In genomic region chr1:154937051-154937987, GRCh38 we compare ENCODE assay signal across 8 cellular contexts. TPM values are rescaled to one million over a fixed set of nuclear protein-coding genes. Genes with fewer than 3 reads are reported as not detected.
DNase-seq lines count a peak whose midpoint lies in the region; ATAC-seq and TF ChIP-seq lines count a peak whose summit lies in the region.

No MANE protein-coding gene starts in this region.

- peak overlapping the region; percentile 93 for H3K4me3 Mint-ChIP-seq in activated naive CD8-positive, alpha-beta T cell treated with anti-CD3 and anti-CD28 coated beads for 36 hours

- TF ChIP-seq CTCF in GM10266 (IDR thresholded peaks at IDR 0.05; ENCODE audit: control insufficient read depth, insufficient read depth, low read depth, missing control alignments) = no peak
- TF ChIP-seq CTCF in NB4 (IDR thresholded peaks at IDR 0.05; ENCODE audit: low read depth, low read length) = no peak
- TF ChIP-seq CTCF in parathyroid adenoma (IDR thresholded peaks at IDR 0.05) = peak; percentile 13
- peak in 3 of 5 experiments; percentile 16 to 55 (median 46) for TF ChIP-seq CTCF in transverse colon (IDR thresholded peaks at IDR 0.05)

- peak overlapping the region; percentile 78 for H3K4me3 ChIP-seq in NB4 (ENCODE audit: low read depth, low read length)
- H3K4me3 ChIP-seq in parathyroid adenoma (ENCODE audit: low read depth, low read length) = peak overlapping the region; percentile 88
- H3K4me3 ChIP-seq in transverse colon = peak overlapping the region; percentile 14 to 59 (median 50)

- H3K27ac Mint-ChIP-seq in activated naive CD8-positive, alpha-beta T cell treated with anti-CD3 and anti-CD28 coated beads for 36 hours = peak overlapping the region; percentile 96

- ATAC-seq in HG02571 (IDR thresholded peaks at IDR 0.05; ENCODE audit: unreplicated experiment) = peak; percentile 48
- ATAC-seq in Right ventricle myocardium superior (ENCODE audit: poor library complexity) = peak; percentile 92

- H3K4me1 ChIP-seq in parathyroid adenoma = peaks cover 24% of the 10 kb centered on the region
- H3K4me1 ChIP-seq in transverse colon = peaks cover 15 to 41% (median 30%) of the 10 kb centered on the region in 4 donors

- no peaks in the 10 kb centered on the region for H3K36me3 ChIP-seq in parathyroid adenoma (ENCODE audit: control insufficient read depth, insufficient read depth, low read length)
- H3K36me3 ChIP-seq in transverse colon = no peaks in the 10 kb centered on the region

- WGBS in transverse colon (ENCODE audit: low coverage in 1 of 2), 2 donors = 1 to 6% methylated on average over 2 to 36 of the region's 38 CpGs

- no peaks in the 10 kb centered on the region for H3K27me3 Mint-ChIP-seq in activated naive CD8-positive, alpha-beta T cell treated with anti-CD3 and anti-CD28 coated beads for 36 hours

- intact Hi-C loops in Right ventricle myocardium superior (cut with DNase I) = no loop called here
- intact Hi-C loops in transverse colon (cut with DNase I; ENCODE audit: low total_unique reads) = no loop called here

- peak overlapping the region; percentile 99 for H3K27ac ChIP-seq in parathyroid adenoma
- peak overlapping the region; percentile 92 to 97 (median 96) for H3K27ac ChIP-seq in transverse colon

- DNase-seq in GM10266 (ENCODE audit: extremely low spot score) (peak; percentile 83), NB4 (ENCODE audit: low read depth) (peak; percentile 94), SK-N-DZ (ENCODE audit: low spot score) (peak; percentile 95), Right ventricle myocardium superior (peak; percentile 94), transverse colon (peak; percentile 92)
- peak; percentile 89 for DNase-seq in activated naive CD8-positive, alpha-beta T cell treated with anti-CD3 and anti-CD28 coated beads for 36 hours

- in situ Hi-C loops in transverse colon (cut with MboI; ENCODE audit: low pct_ligation_motif_present in 1 of 4, low pct_unique_long_range_greater_than_20kb in 1 of 4, low sequenced_read_pairs in 3 of 4) = no loop called here

- peak; percentile 77 for TF ChIP-seq EP300 in transverse colon (IDR thresholded peaks at IDR 0.05; ENCODE audit: low read depth)

- H3K27me3 ChIP-seq in parathyroid adenoma (ENCODE audit: control insufficient read depth, insufficient read depth, low read length) (no peaks in the 10 kb centered on the region), transverse colon (no peaks in the 10 kb centered on the region)

- no peaks in the 10 kb centered on the region for H3K79me2 ChIP-seq in parathyroid adenoma

- H3K9me3 ChIP-seq in parathyroid adenoma (ENCODE audit: control insufficient read depth, low read length) (no peaks in the 10 kb centered on the region), transverse colon (no peaks in the 10 kb centered on the region)

- TF ChIP-seq POLR2A in NB4 (IDR thresholded peaks at IDR 0.05; ENCODE audit: extremely low read depth, insufficient read length) (peak; percentile 36), transverse colon (IDR thresholded peaks at IDR 0.05) (peak; percentile 32)

- H3K4me1 Mint-ChIP-seq in activated naive CD8-positive, alpha-beta T cell treated with anti-CD3 and anti-CD28 coated beads for 36 hours = peaks cover 55% of the 10 kb centered on the region

- H3K36me3 Mint-ChIP-seq in activated naive CD8-positive, alpha-beta T cell treated with anti-CD3 and anti-CD28 coated beads for 36 hours = peaks cover 7% of the 10 kb centered on the region

- H3K9ac ChIP-seq in parathyroid adenoma = peak overlapping the region; percentile 61

- peak overlapping the region; percentile 80 for H3K4me2 ChIP-seq in parathyroid adenoma (ENCODE audit: low read length)

- H2AFZ ChIP-seq in parathyroid adenoma = peak overlapping the region; percentile 85

- H3K9me3 Mint-ChIP-seq in activated naive CD8-positive, alpha-beta T cell treated with anti-CD3 and anti-CD28 coated beads for 36 hours = no peaks in the 10 kb centered on the region

RNA-seq across cellular contexts. Expression of gene PMVK, which starts 0.8 kb away (rescaled TPM):
- 6.5 and 8.0 TPM in 2 replicates for polyA plus RNA-seq in SK-N-DZ (2014; cell fraction: cytosol; rRNA removed)
- 3.1 and 4.4 TPM in 2 replicates for polyA plus RNA-seq in SK-N-DZ (2014; cell fraction: nucleus; rRNA removed)
- 10 to 100 TPM; 29.8 to 32.8 TPM for total RNA-seq in activated naive CD8-positive, alpha-beta T cell treated with anti-CD3 and anti-CD28 coated beads for 36 hours
- total RNA-seq in Right ventricle myocardium superior (65.7 TPM), transverse colon (10 to 100 TPM in 3 of 4 donors, 1 to 10 TPM in 1; 6.0 to 19.9 (median 13.1) TPM)

RNA-seq across cellular contexts. Expression of gene PBXIP1, which starts 18.6 kb away (rescaled TPM):
- polyA plus RNA-seq in SK-N-DZ (2014; cell fraction: cytosol; rRNA removed) = 15.1 and 33.8 TPM in 2 replicates
- 32.1 and 33.5 TPM in 2 replicates for polyA plus RNA-seq in SK-N-DZ (2014; cell fraction: nucleus; rRNA removed)
- 10 to 100 TPM; 12.2 to 13.2 TPM for total RNA-seq in activated naive CD8-positive, alpha-beta T cell treated with anti-CD3 and anti-CD28 coated beads for 36 hours
- total RNA-seq in Right ventricle myocardium superior = 49.2 TPM
- 10 to 100 TPM; 54.1 to 94.1 (median 83.6) TPM for total RNA-seq in transverse colon

RNA-seq across cellular contexts. Expression of gene PYGO2, which starts 24.3 kb away (rescaled TPM):
- 51.1 and 56.2 TPM in 2 replicates for polyA plus RNA-seq in SK-N-DZ (2014; cell fraction: cytosol; rRNA removed)
- polyA plus RNA-seq in SK-N-DZ (2014; cell fraction: nucleus; rRNA removed) = 31.1 and 41.1 TPM in 2 replicates
- 10 to 100 TPM; 24.2 to 25.1 TPM for total RNA-seq in activated naive CD8-positive, alpha-beta T cell treated with anti-CD3 and anti-CD28 coated beads for 36 hours
- total RNA-seq in Right ventricle myocardium superior = 13.2 TPM
- total RNA-seq in transverse colon = 10 to 100 TPM; 23.3 to 63.7 (median 29.0) TPM

RNA-seq across cellular contexts. Expression of gene SHC1, which starts 33.2 kb away (rescaled TPM):
- polyA plus RNA-seq in SK-N-DZ (2014; cell fraction: cytosol; rRNA removed) = 65.4 and 75.4 TPM in 2 replicates
- polyA plus RNA-seq in SK-N-DZ (2014; cell fraction: nucleus; rRNA removed) = 98.6 and 121 TPM in 2 replicates
- total RNA-seq in activated naive CD8-positive, alpha-beta T cell treated with anti-CD3 and anti-CD28 coated beads for 36 hours = 10 to 100 TPM; 34.7 to 38.4 TPM
- total RNA-seq in Right ventricle myocardium superior (52.7 TPM), transverse colon (100 to 1,000 TPM in 2 of 4 donors, 10 to 100 TPM in 2; 71.1 to 149 (median 92.0) TPM)

RNA-seq across cellular contexts. Expression of gene CKS1B, which starts 37.2 kb away (rescaled TPM):
- polyA plus RNA-seq in SK-N-DZ (2014; cell fraction: cytosol; rRNA removed) = 523 and 644 TPM in 2 replicates
- 311 and 412 TPM in 2 replicates for polyA plus RNA-seq in SK-N-DZ (2014; cell fraction: nucleus; rRNA removed)
- total RNA-seq in activated naive CD8-positive, alpha-beta T cell treated with anti-CD3 and anti-CD28 coated beads for 36 hours = 100 to 1,000 TPM; 156 TPM
- 15.5 TPM for total RNA-seq in Right ventricle myocardium superior
- total RNA-seq in transverse colon = 10 to 100 TPM in 3 of 4 donors, not detected in 1; 28.9 to 41.4 (median 35.2) TPM

Comparison
In these comparisons a context has a peak if more than half of its experiments do, and no peak if none do; other contexts are left out.
1. Peak in every context shown above with its lines: DNase-seq, ATAC-seq, H3K4me3 ChIP-seq and H3K27ac ChIP-seq.
2. CTCF ChIP-seq: peak in parathyroid adenoma (single experiment) and transverse colon (3 of 5); none in GM10266 (single experiment) and NB4 (single experiment).